ENCODE assay signal across 8 cellular contexts in genomic region chr1:30779294-30780071, GRCh38. TPM values are rescaled to one million over a fixed set of nuclear protein-coding genes. Genes with fewer than 3 reads are reported as not detected.
DNase-seq lines count a peak whose midpoint lies in the region; ATAC-seq and TF ChIP-seq lines count a peak whose summit lies in the region.

No MANE protein-coding gene starts in this region.

- H2AFZ ChIP-seq in IMR-90 (replicated peaks; ENCODE audit: low read length, poor library complexity) = peak overlapping the region; percentile 53

- H2BK120ac ChIP-seq in IMR-90 (ENCODE audit: low read depth, low read length) = no peak overlapping the region

- no peak overlapping the region for H3K4me2 ChIP-seq in IMR-90 (ENCODE audit: low read depth, low read length)

- no peak for TF ChIP-seq POLR2A in IMR-90 (IDR thresholded peaks at IDR 0.05; ENCODE audit: low read depth, low read length)

- H3K4me3 ChIP-seq in IMR-90 (ENCODE audit: insufficient read depth, low read depth, low read length) (no peak overlapping the region), fibroblast of the aortic adventitia (ENCODE audit: low read depth, low read length) (no peak overlapping the region)

- no peak overlapping the region for H3K14ac ChIP-seq in IMR-90 (replicated peaks; ENCODE audit: low read depth, low read length)

- no peak overlapping the region for H2AK5ac ChIP-seq in IMR-90 (ENCODE audit: low read depth, low read length)

- H3K4me1 ChIP-seq in IMR-90 (ENCODE audit: control insufficient read depth, insufficient read depth, low read length) = no peaks in the 10 kb centered on the region

- H4K91ac ChIP-seq in IMR-90 (ENCODE audit: insufficient read depth, low read depth, low read length) = no peak overlapping the region

- no peaks in the 10 kb centered on the region for H3K36me3 ChIP-seq in IMR-90 (ENCODE audit: control insufficient read depth, insufficient read depth, low read length)

- TF ChIP-seq CTCF in IMR-90 (conservative IDR thresholded peaks at IDR 0.05; ENCODE audit: low read depth, low read length) (peak; percentile 93), fibroblast of the aortic adventitia (IDR thresholded peaks at IDR 0.05; ENCODE audit: insufficient read depth, low read length) (peak; percentile 96)

- no peaks in the 10 kb centered on the region; the same call in 1 of the 2 replicates for H3K27me3 ChIP-seq in IMR-90 (ENCODE audit: control insufficient read depth, insufficient read depth, low read length)

- WGBS in IMR-90 (ENCODE audit: extremely low coverage in 2 of 2, insufficient read length in 1 of 2), 2 experiments = no CpG with 5 or more reads among the region's 12 CpGs

- H3K18ac ChIP-seq in IMR-90 (ENCODE audit: low read depth, low read length) = no peak overlapping the region

- H3K9me3 ChIP-seq in IMR-90 (ENCODE audit: control insufficient read depth, insufficient read depth, low read length) = no peaks in the 10 kb centered on the region

- no peaks in the 10 kb centered on the region for H3K36me3 Mint-ChIP-seq in activated T-helper 1 cell treated with anti-CD3 and anti-CD28 coated beads, Interleukin-12 subunit alpha, Interleukin-12 subunit beta, Interleukin-2, Interleukin-4 antibody, amounts not matched to agents 30 ng/mL and 10 ng/mL and 1 ng/mL, durations not matched to agents 14 hours and 24 hours and 36 hours (ENCODE audit: low read depth)

- H3K23ac ChIP-seq in IMR-90 (ENCODE audit: low read depth, low read length) = no peak overlapping the region

- DNase-seq in AG08396 (ENCODE audit: low spot score) (peak; percentile 81), IMR-90 (peak; percentile 48), RKO (ENCODE audit: low spot score) (peak; percentile 46), fibroblast of the aortic adventitia (ENCODE audit: low read depth) (peak; percentile 67), nucleus accumbens (lab: John Stamatoyannopoulos, UW) (peak in 52 of 56 donors; percentile 29 to 93 (median 78))
- peak; percentile 83 for DNase-seq in activated T-helper 1 cell treated with anti-CD3 and anti-CD28 coated beads, Interleukin-12 subunit alpha, Interleukin-12 subunit beta, Interleukin-2, Interleukin-4 antibody, amounts not matched to agents 30 ng/mL and 10 ng/mL and 1 ng/mL, durations not matched to agents 14 hours and 24 hours and 36 hours (ENCODE audit: low spot score)

- H3K27ac ChIP-seq in IMR-90 (ENCODE audit: insufficient read depth, low read length) (no peak overlapping the region), temporal lobe (ENCODE audit: low read depth, low read length) (peak overlapping the region; percentile 82)

- H4K20me1 ChIP-seq in IMR-90 (ENCODE audit: insufficient read depth, low read length) = no peaks in the 10 kb centered on the region

- dilution Hi-C loops in IMR-90 (cut with HindIII; ENCODE audit: low sequenced_read_pairs, unreplicated experiment) = no loop called here

- in situ Hi-C loops in IMR-90 (cut with MboI; ENCODE audit: low sequenced_read_pairs) = no loop called here

- H3K9ac ChIP-seq in IMR-90 (ENCODE audit: low read depth, low read length) = no peak overlapping the region

- no peak overlapping the region for H2BK5ac ChIP-seq in IMR-90 (ENCODE audit: low read depth, low read length, poor library complexity, severe bottlenecking)

- H3K27me3 Mint-ChIP-seq in activated T-helper 1 cell treated with anti-CD3 and anti-CD28 coated beads, Interleukin-12 subunit alpha, Interleukin-12 subunit beta, Interleukin-2, Interleukin-4 antibody, amounts not matched to agents 30 ng/mL and 10 ng/mL and 1 ng/mL, durations not matched to agents 14 hours and 24 hours and 36 hours (ENCODE audit: insufficient read depth) = peaks cover 8% of the 10 kb centered on the region

- no peaks in the 10 kb centered on the region for H3K9me1 ChIP-seq in IMR-90 (ENCODE audit: insufficient read depth, low read length)

- H3K9me3 Mint-ChIP-seq in activated T-helper 1 cell treated with anti-CD3 and anti-CD28 coated beads, Interleukin-12 subunit alpha, Interleukin-12 subunit beta, Interleukin-2, Interleukin-4 antibody, amounts not matched to agents 30 ng/mL and 10 ng/mL and 1 ng/mL, durations not matched to agents 14 hours and 24 hours and 36 hours = no peaks in the 10 kb centered on the region

- POLR2A ChIA-PET in IMR-90 (lab: Charles Lee; ENCODE audit: unreplicated experiment) = interaction anchor here (1.6 kb wide), 1 partner anchor 60 kb away, joined by 4 read pairs; no protein-coding TSS in a partner anchor

- no TSS peak for BruUV-seq in IMR-90 (replicated peaks; lab: Mats Ljungman, UMichigan)

- H3K4ac ChIP-seq in IMR-90 (ENCODE audit: low read depth, low read length) = no peak overlapping the region

- H3K79me1 ChIP-seq in IMR-90 (ENCODE audit: low read depth in 1 of 2, low read length in 2 of 2) = no peaks in the 10 kb centered on the region

- ATAC-seq in GM18861 (IDR thresholded peaks at IDR 0.05; ENCODE audit: unreplicated experiment) = peak; percentile 49
- ATAC-seq in IMR-90 (ENCODE audit: low read depth) = peak; percentile 74

- H3K4me3 Mint-ChIP-seq in activated T-helper 1 cell treated with anti-CD3 and anti-CD28 coated beads, Interleukin-12 subunit alpha, Interleukin-12 subunit beta, Interleukin-2, Interleukin-4 antibody, amounts not matched to agents 30 ng/mL and 10 ng/mL and 1 ng/mL, durations not matched to agents 14 hours and 24 hours and 36 hours = no peak overlapping the region

- TF ChIP-seq RAD21 in IMR-90 (IDR thresholded peaks at IDR 0.05; ENCODE audit: low read length) = peak; percentile 84

- H3K27ac Mint-ChIP-seq in activated T-helper 1 cell treated with anti-CD3 and anti-CD28 coated beads, Interleukin-12 subunit alpha, Interleukin-12 subunit beta, Interleukin-2, Interleukin-4 antibody, amounts not matched to agents 30 ng/mL and 10 ng/mL and 1 ng/mL, durations not matched to agents 14 hours and 24 hours and 36 hours = no peak overlapping the region

- peaks cover 20% of the 10 kb centered on the region for H3K4me1 Mint-ChIP-seq in activated T-helper 1 cell treated with anti-CD3 and anti-CD28 coated beads, Interleukin-12 subunit alpha, Interleukin-12 subunit beta, Interleukin-2, Interleukin-4 antibody, amounts not matched to agents 30 ng/mL and 10 ng/mL and 1 ng/mL, durations not matched to agents 14 hours and 24 hours and 36 hours (ENCODE audit: low read depth)

- CTCF ChIA-PET in IMR-90 (lab: Yijun Ruan, JAX) = interaction anchor here (0.6 to 2.7 kb wide), 20 partner anchors 9 to 241 kb away, joined by 3 to 44 read pairs (median 4); partner anchors contain the start of gene SDC3

- H4K8ac ChIP-seq in IMR-90 (ENCODE audit: low read depth in 2 of 2, low read length in 2 of 2) = no peak overlapping the region

- no peak overlapping the region for H4K5ac ChIP-seq in IMR-90 (ENCODE audit: low read depth, low read length)

- no peak overlapping the region for H2BK20ac ChIP-seq in IMR-90 (ENCODE audit: low read depth, low read length)

- intact Hi-C loops in IMR-90 (cut with micrococcal nuclease) = loop anchor here (1.0 to 5.0 kb wide), 3 partner anchors 53 to 148 kb away; no protein-coding TSS in a partner anchor
- intact Hi-C loops in activated T-helper 1 cell treated with anti-CD3 and anti-CD28 coated beads, Interleukin-12 subunit alpha, Interleukin-12 subunit beta, Interleukin-2, Interleukin-4 antibody, amounts not matched to agents 30 ng/mL and 10 ng/mL and 1 ng/mL, durations not matched to agents 14 hours and 24 hours and 36 hours (cut with micrococcal nuclease) = loop anchor here (1.0 to 10.0 kb wide), 4 partner anchors 22 to 1545 kb away; partner anchors contain the start of genes LAPTM5, MECR and PTPRU

- no peak overlapping the region for H2BK15ac ChIP-seq in IMR-90 (ENCODE audit: low read depth, low read length)

- no peak overlapping the region for H3K56ac ChIP-seq in IMR-90 (ENCODE audit: extremely low read depth, insufficient read depth, low read length)

- no peak overlapping the region for H2AK9ac ChIP-seq in IMR-90 (replicated peaks; ENCODE audit: low read depth, low read length, poor library complexity)

TF ChIP-seq in IMR-90, 13 proteins besides CTCF, POLR2A, EP300 and RAD21:
- TF ChIP-seq NFE2L2 (IDR thresholded peaks at IDR 0.05; ENCODE audit: low read depth, low read length) = no peak
- TF ChIP-seq SMC3 (IDR thresholded peaks at IDR 0.05; ENCODE audit: low read depth, low read length) = peak; percentile 94
- TF ChIP-seq MXI1 (IDR thresholded peaks at IDR 0.05; ENCODE audit: borderline replicate concordance, low read depth, low read length) = no peak
- TF ChIP-seq MAZ (IDR thresholded peaks at IDR 0.05; ENCODE audit: borderline replicate concordance, low read depth, low read length) = peak; percentile 90
- TF ChIP-seq BHLHE40 (IDR thresholded peaks at IDR 0.05; ENCODE audit: low read depth, low read length) = no peak
- no peak for TF ChIP-seq FOS (IDR thresholded peaks at IDR 0.05; ENCODE audit: low read depth, low read length)

RNA-seq across cellular contexts. Expression of gene LAPTM5, which starts 21.9 kb away (rescaled TPM):
- total RNA-seq in IMR-90 (2012; rRNA removed) (under 0.01 TPM in 1 of 2 replicates, not detected in the other), fibroblast of the aortic adventitia (ENCODE audit: low replicate concordance) (0.16 and 0.18 TPM in 2 replicates), temporal lobe (3.9 TPM)
- polyA plus RNA-seq in IMR-90 (2012; rRNA removed) = 0.09 TPM in 2 replicates
- polyA plus RNA-seq in IMR-90 (2012; cell fraction: cytosol; rRNA removed) = 0.12 TPM in 1 of 2 replicates, not detected in the other
- 0.07 and 0.16 TPM in 2 replicates for polyA plus RNA-seq in IMR-90 (2012; cell fraction: nucleus; rRNA removed; ENCODE audit: low replicate concordance)
- total RNA-seq in activated T-helper 1 cell treated with anti-CD3 and anti-CD28 coated beads, Interleukin-12 subunit alpha, Interleukin-12 subunit beta, Interleukin-2, Interleukin-4 antibody, amounts not matched to agents 30 ng/mL and 10 ng/mL and 1 ng/mL, durations not matched to agents 14 hours and 24 hours and 36 hours = 199 and 214 TPM in 2 replicates

RNA-seq across cellular contexts. Expression of gene MATN1, which starts 56.1 kb away (rescaled TPM):
- total RNA-seq in IMR-90 (2012; rRNA removed) = 0.56 TPM in 1 of 2 replicates, not detected in the other
- 0.10 and 0.27 TPM in 2 replicates for polyA plus RNA-seq in IMR-90 (2012; rRNA removed)
- 0.03 TPM in 1 of 2 replicates, not detected in the other for polyA plus RNA-seq in IMR-90 (2012; cell fraction: cytosol; rRNA removed)
- polyA plus RNA-seq in IMR-90 (2012; cell fraction: nucleus; rRNA removed; ENCODE audit: low replicate concordance) = 1.1 and 1.3 TPM in 2 replicates
- 0.42 and 0.70 TPM in 2 replicates for total RNA-seq in activated T-helper 1 cell treated with anti-CD3 and anti-CD28 coated beads, Interleukin-12 subunit alpha, Interleukin-12 subunit beta, Interleukin-2, Interleukin-4 antibody, amounts not matched to agents 30 ng/mL and 10 ng/mL and 1 ng/mL, durations not matched to agents 14 hours and 24 hours and 36 hours
- 0.18 and 0.25 TPM in 2 replicates for total RNA-seq in fibroblast of the aortic adventitia (ENCODE audit: low replicate concordance)
- total RNA-seq in temporal lobe = under 0.01 TPM

Comparison
In these comparisons a context has a peak if more than half of its experiments do, and no peak if none do; other contexts are left out.
1. RNA of gene LAPTM5, which starts 21.9 kb away (total RNA-seq): 199 to 214 TPM in activated T-helper 1 cell treated with anti-CD3 and anti-CD28 coated beads, Interleukin-12 subunit alpha, Interleukin-12 subunit beta, Interleukin-2, Interleukin-4 antibody, amounts not matched to agents 30 ng/mL and 10 ng/mL and 1 ng/mL, durations not matched to agents 14 hours and 24 hours and 36 hours; 3.9 TPM in temporal lobe (single experiment), 0.16 to 0.18 TPM in fibroblast of the aortic adventitia and under 0.01 TPM in IMR-90; every median in the first group is over 10 times any median in the second.
2. Peak in every context shown above with its lines, with median percentiles within 50 percentile points of each other: DNase-seq.